Comparison of ENCODE assay signal across 7 cellular contexts in the genomic region with DNA sequence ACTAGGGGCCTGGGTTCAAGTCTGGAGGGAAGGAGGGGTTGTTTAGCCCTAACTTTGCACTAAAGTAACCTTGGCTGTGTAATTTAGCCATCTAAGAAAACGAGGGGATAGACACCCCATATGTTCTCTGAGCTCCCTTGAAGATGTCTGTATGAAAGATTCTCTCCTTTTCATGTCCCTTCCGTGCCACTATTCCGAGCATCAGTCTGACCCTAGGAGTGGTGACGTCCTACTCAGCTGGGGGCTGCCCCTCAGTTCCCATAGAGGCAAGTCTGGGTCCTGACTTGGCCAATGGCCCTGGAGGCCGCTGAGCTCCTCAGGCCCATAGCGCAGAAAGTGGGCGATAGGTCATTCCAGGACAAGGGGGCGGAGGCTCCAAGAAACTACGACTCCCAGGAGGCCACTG. TPM values are rescaled to one million over a fixed set of nuclear protein-coding genes. Genes with fewer than 3 reads are reported as not detected.
DNase-seq lines count a peak whose midpoint lies in the region; ATAC-seq and TF ChIP-seq lines count a peak whose summit lies in the region.

No MANE protein-coding gene starts in this region.

- peak overlapping the region; percentile 99 for H3K4me3 Mint-ChIP-seq in HFFc6
- peak overlapping the region; percentile 93 for H3K4me3 Mint-ChIP-seq in activated T-helper 2 cell treated with anti-CD3 and anti-CD28 coated beads, Interferon-gamma antibody, Interleukin-2, Interleukin-4, amounts not matched to agents 10 μg/mL and 5 μg/mL and 100 μg/mL, durations not matched to agents 14 hours and 24 hours and 36 hours (ENCODE audit: low read depth)
- peak overlapping the region; percentile 83 to 92 for H3K4me3 Mint-ChIP-seq in stimulated activated naive CD8-positive, alpha-beta T cell treated with anti-CD3 and anti-CD28 coated beads, Interleukin-15, amount 100 ng/mL, for 72 hours

- peak overlapping the region; percentile 94 for H3K27ac Mint-ChIP-seq in HFFc6
- peak overlapping the region; percentile 94 for H3K27ac Mint-ChIP-seq in activated T-helper 2 cell treated with anti-CD3 and anti-CD28 coated beads, Interferon-gamma antibody, Interleukin-2, Interleukin-4, amounts not matched to agents 10 μg/mL and 5 μg/mL and 100 μg/mL, durations not matched to agents 14 hours and 24 hours and 36 hours
- H3K27ac Mint-ChIP-seq in stimulated activated naive CD8-positive, alpha-beta T cell treated with anti-CD3 and anti-CD28 coated beads, Interleukin-15, amount 100 ng/mL, for 72 hours, result peak overlapping the region; percentile 95 to 98

- H3K4me3 ChIP-seq in iPS-18a (ENCODE audit: low read length), result peak overlapping the region; percentile 81

- no peaks in the 10 kb centered on the region for H3K27me3 ChIP-seq in iPS-18a (ENCODE audit: control insufficient read depth, insufficient read depth, low read length)

- peaks cover 1% of the 10 kb centered on the region; the same call in 1 of the 2 replicates for H3K27me3 Mint-ChIP-seq in HFFc6 (ENCODE audit: insufficient read depth)
- peaks cover 5% of the 10 kb centered on the region for H3K27me3 Mint-ChIP-seq in activated T-helper 2 cell treated with anti-CD3 and anti-CD28 coated beads, Interferon-gamma antibody, Interleukin-2, Interleukin-4, amounts not matched to agents 10 μg/mL and 5 μg/mL and 100 μg/mL, durations not matched to agents 14 hours and 24 hours and 36 hours (ENCODE audit: low read depth)
- H3K27me3 Mint-ChIP-seq in stimulated activated naive CD8-positive, alpha-beta T cell treated with anti-CD3 and anti-CD28 coated beads, Interleukin-15, amount 100 ng/mL, for 72 hours, result no peaks in the 10 kb centered on the region

- intact Hi-C loops in activated T-helper 2 cell treated with anti-CD3 and anti-CD28 coated beads, Interferon-gamma antibody, Interleukin-2, Interleukin-4, amounts not matched to agents 10 μg/mL and 5 μg/mL and 100 μg/mL, durations not matched to agents 14 hours and 24 hours and 36 hours (cut with micrococcal nuclease), result no loop called here

- no peak overlapping the region for H3K27ac ChIP-seq in iPS-18a (ENCODE audit: low read length)

- H3K4me1 ChIP-seq in iPS-18a (ENCODE audit: control insufficient read depth, low read depth, low read length), result peaks cover 26% of the 10 kb centered on the region

- peaks cover 37% of the 10 kb centered on the region for H3K4me1 Mint-ChIP-seq in HFFc6 (ENCODE audit: low read depth)
- peaks cover 25% of the 10 kb centered on the region for H3K4me1 Mint-ChIP-seq in activated T-helper 2 cell treated with anti-CD3 and anti-CD28 coated beads, Interferon-gamma antibody, Interleukin-2, Interleukin-4, amounts not matched to agents 10 μg/mL and 5 μg/mL and 100 μg/mL, durations not matched to agents 14 hours and 24 hours and 36 hours (ENCODE audit: low read depth)
- H3K4me1 Mint-ChIP-seq in stimulated activated naive CD8-positive, alpha-beta T cell treated with anti-CD3 and anti-CD28 coated beads, Interleukin-15, amount 100 ng/mL, for 72 hours, result peaks cover 25% of the 10 kb centered on the region

- H3K9ac ChIP-seq in iPS-18a (ENCODE audit: low read length), result peak overlapping the region; percentile 3

- no peak for TF ChIP-seq CTCF in HFFc6 (IDR thresholded peaks at IDR 0.05)

- no peak for ATAC-seq in stimulated activated naive CD8-positive, alpha-beta T cell treated with anti-CD3 and anti-CD28 coated beads, Interleukin-15, amount 100 ng/mL, for 72 hours

- H3K9me3 ChIP-seq in iPS-18a (ENCODE audit: control insufficient read depth, low read depth, low read length), result no peaks in the 10 kb centered on the region

- no peaks in the 10 kb centered on the region for H3K36me3 ChIP-seq in iPS-18a (ENCODE audit: control insufficient read depth, low read depth, low read length)

- DNase-seq in HFFc6 (no peak), NOMO-1 treated with DMSO at 0.1 percent for 48 hours (lab: John Stamatoyannopoulos, UW; ENCODE audit: unreplicated experiment) (no peak), KG1 (lab: John Stamatoyannopoulos, UW) (no peak), NCI-H748 (lab: John Stamatoyannopoulos, UW; ENCODE audit: unreplicated experiment) (no peak)
- no peak for DNase-seq in activated T-helper 2 cell treated with anti-CD3 and anti-CD28 coated beads, Interferon-gamma antibody, Interleukin-2, Interleukin-4, amounts not matched to agents 10 μg/mL and 5 μg/mL and 100 μg/mL, durations not matched to agents 14 hours and 24 hours and 36 hours (ENCODE audit: low spot score)
- no peak for DNase-seq in stimulated activated naive CD8-positive, alpha-beta T cell treated with anti-CD3 and anti-CD28 coated beads, Interleukin-15, amount 100 ng/mL, for 72 hours

- H3K9me3 Mint-ChIP-seq in HFFc6, result no peaks in the 10 kb centered on the region
- no peaks in the 10 kb centered on the region for H3K9me3 Mint-ChIP-seq in activated T-helper 2 cell treated with anti-CD3 and anti-CD28 coated beads, Interferon-gamma antibody, Interleukin-2, Interleukin-4, amounts not matched to agents 10 μg/mL and 5 μg/mL and 100 μg/mL, durations not matched to agents 14 hours and 24 hours and 36 hours
- H3K9me3 Mint-ChIP-seq in stimulated activated naive CD8-positive, alpha-beta T cell treated with anti-CD3 and anti-CD28 coated beads, Interleukin-15, amount 100 ng/mL, for 72 hours, result no peaks in the 10 kb centered on the region

- H3K36me3 Mint-ChIP-seq in HFFc6 (ENCODE audit: low read depth), result peaks cover 6% of the 10 kb centered on the region
- peaks cover 3% of the 10 kb centered on the region for H3K36me3 Mint-ChIP-seq in activated T-helper 2 cell treated with anti-CD3 and anti-CD28 coated beads, Interferon-gamma antibody, Interleukin-2, Interleukin-4, amounts not matched to agents 10 μg/mL and 5 μg/mL and 100 μg/mL, durations not matched to agents 14 hours and 24 hours and 36 hours (ENCODE audit: low read depth)

RNA-seq across cellular contexts. Expression of a gene that starts 0.8 kb away (rescaled TPM):
- 10 to 100 TPM; 11.4 to 15.7 (median 13.4) TPM for total RNA-seq in HFFc6 (2021; fragmentation: NEBNext Ultra II Directional; extraction: Animal tissue kit (Norgen Biotek cat#: 25700))
- total RNA-seq in activated T-helper 2 cell treated with anti-CD3 and anti-CD28 coated beads, Interferon-gamma antibody, Interleukin-2, Interleukin-4, amounts not matched to agents 10 μg/mL and 5 μg/mL and 100 μg/mL, durations not matched to agents 14 hours and 24 hours and 36 hours, result 9.0 and 9.9 TPM in 2 replicates
